In genomic region chr2:134470561-134471168, GRCh38 we compare ENCODE assay signal across 13 cellular contexts.
DNase-seq lines count a peak whose midpoint lies in the region; ATAC-seq and TF ChIP-seq lines count a peak whose summit lies in the region.
"Had no signal": no experiment of that assay in that cellular context is flagged by ENCODE, and none has a peak within 500 bp of the region (broad histone marks: within the 10 kb centered on the region; RNA-seq: fewer than 3 reads in every experiment).

No MANE protein-coding gene starts in this region.

- no peaks in the 10 kb centered on the region for H3K36me3 ChIP-seq in right atrium auricular region
- no peaks in the 10 kb centered on the region for H3K36me3 ChIP-seq in stomach
- H3K36me3 ChIP-seq in testis (ENCODE audit: low read depth, missing control alignments) = no peaks in the 10 kb centered on the region
- H3K36me3 ChIP-seq: BLaER1 had no signal

- H3K27ac ChIP-seq in right atrium auricular region = no peak overlapping the region
- H3K27ac ChIP-seq in stomach = no peak overlapping the region
- no peak overlapping the region for H3K27ac ChIP-seq in testis
- H3K27ac ChIP-seq: BLaER1 had no signal

- no peak for ATAC-seq in Right ventricle myocardium inferior
- ATAC-seq: HepG2 had no signal

- TF ChIP-seq EP300 in stomach (IDR thresholded peaks at IDR 0.05) = no peak

- no peaks in the 10 kb centered on the region for H3K4me1 ChIP-seq in right atrium auricular region
- H3K4me1 ChIP-seq in stomach = no peaks in the 10 kb centered on the region
- no peaks in the 10 kb centered on the region for H3K4me1 ChIP-seq in testis
- H3K4me1 ChIP-seq: BLaER1 had no signal

- intact Hi-C loops in Right ventricle myocardium inferior (cut with DNase I) (no loop called here), stomach (cut with DNase I; ENCODE audit: low total_unique reads) (no loop called here), testis (cut with DNase I; ENCODE audit: low total_unique reads) (no loop called here)

- H3K4me3 ChIP-seq in right atrium auricular region (no peak overlapping the region), stomach (no peak overlapping the region), testis (no peak overlapping the region)
- H3K4me3 ChIP-seq: BLaER1 had no signal

- H3K9me3 ChIP-seq in right atrium auricular region = peaks cover 0 to 14% of the 10 kb centered on the region in 2 donors
- no peaks in the 10 kb centered on the region for H3K9me3 ChIP-seq in stomach
- H3K9me3 ChIP-seq in testis = no peaks in the 10 kb centered on the region

- 92 to 100% (median 96%) methylated on average over 5 to 8 of the region's 8 CpGs for WGBS in stomach, 5 donors
- WGBS in testis, 2 donors = 96 to 98% methylated on average over 7 to 8 of the region's 8 CpGs

- H3K27me3 ChIP-seq in right atrium auricular region (no peaks in the 10 kb centered on the region), stomach (no peaks in the 10 kb centered on the region), testis (no peaks in the 10 kb centered on the region)
- H3K27me3 ChIP-seq: BLaER1 had no signal

- peak; percentile 15 for DNase-seq in activated CD8-positive, alpha-beta memory T cell treated with anti-CD3 and anti-CD28 coated beads for 24 hours
- no peak for DNase-seq in activated CD8-positive, alpha-beta memory T cell treated with anti-CD3 and anti-CD28 coated beads, Interleukin-2, amount 50 U/mL, for 48 hours
- peak; percentile 21 for DNase-seq in right atrium auricular region (ENCODE audit: low spot score)
- DNase-seq in Right ventricle myocardium inferior (ENCODE audit: missing footprints) = no peak
- DNase-seq in stomach = peak; percentile 14
- DNase-seq in NCI-H2196 treated with DMSO at 0.1 percent for 48 hours (lab: John Stamatoyannopoulos, UW; ENCODE audit: unreplicated experiment) = no peak
- DNase-seq in testis = no peak
- DNase-seq: 8988T; Calu3; CD4-positive, alpha-beta memory T cell; H9 had no signal

- TF ChIP-seq POLR2A in stomach (IDR thresholded peaks at IDR 0.05) (no peak), testis (IDR thresholded peaks at IDR 0.05) (no peak)

- TF ChIP-seq CTCF in right atrium auricular region (IDR thresholded peaks at IDR 0.05) = no peak
- TF ChIP-seq CTCF in stomach (IDR thresholded peaks at IDR 0.05) = no peak
- no peak for TF ChIP-seq CTCF in testis (IDR thresholded peaks at IDR 0.05)

Comparison
In these comparisons a context has a peak if more than half of its experiments do, and no peak if none do; other contexts are left out.
1. DNase-seq: peak in activated CD8-positive, alpha-beta memory T cell treated with anti-CD3 and anti-CD28 coated beads for 24 hours (single experiment), right atrium auricular region (single experiment) and stomach (single experiment); none in activated CD8-positive, alpha-beta memory T cell treated with anti-CD3 and anti-CD28 coated beads, Interleukin-2, amount 50 U/mL, for 48 hours (single experiment), Right ventricle myocardium inferior (single experiment), NCI-H2196 treated with DMSO at 0.1 percent for 48 hours (single experiment) and testis (single experiment).